In the genomic region with DNA sequence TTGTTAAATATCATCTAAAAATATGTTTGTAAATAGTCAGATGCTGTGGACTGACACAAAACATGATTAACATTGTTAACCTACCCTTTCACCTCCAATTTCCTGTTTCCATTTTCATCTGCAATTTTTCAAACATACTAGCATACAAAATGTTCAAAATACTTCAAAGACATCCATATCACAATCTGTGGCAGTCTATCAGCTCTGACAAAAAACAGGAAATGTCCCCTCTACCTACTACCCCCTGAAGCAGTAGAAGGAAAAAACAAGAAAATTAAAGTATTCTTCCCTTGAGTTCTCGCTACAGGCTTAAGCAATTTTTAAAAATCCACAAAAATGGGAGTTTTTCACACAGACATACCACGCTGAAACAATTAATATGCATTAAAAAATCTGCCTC, we compare ENCODE assay signal across 16 cellular contexts.
A peak's percentile ranks its signal among the peaks of the same experiment; 100 is the strongest.
DNase-seq lines count a peak whose midpoint lies in the region; ATAC-seq, FAIRE-seq and TF ChIP-seq lines count a peak whose summit lies in the region.
"Had no signal": no experiment of that assay in that cellular context is flagged by ENCODE, and none has a peak within 500 bp of the region (broad histone marks: within the 10 kb centered on the region; RNA-seq: fewer than 3 reads in every experiment).

No MANE protein-coding gene starts in this region.

- CTCF ChIA-PET in A673 (lab: Charles Lee) = no interaction called here
- CTCF ChIA-PET in activated CD8-positive, alpha-beta T cell treated with anti-CD3 and anti-CD28 coated beads for 36 hours (lab: Charles Lee) = no interaction called here

- DNase-seq in A673 (ENCODE audit: low spot score) (peak; percentile 35), endodermal cell (no peak), H54 (ENCODE audit: insufficient read length, low spot score) (no peak), HCEC 1CT (no peak)
- peak in 2 of 3 donors; percentile 0 to 13 for DNase-seq in CD4-positive, CD25-positive, alpha-beta regulatory T cell
- DNase-seq in activated CD8-positive, alpha-beta T cell treated with anti-CD3 and anti-CD28 coated beads for 36 hours = no peak
- DNase-seq in stimulated activated naive CD8-positive, alpha-beta T cell treated with anti-CD3 and anti-CD28 coated beads, Interleukin-15, amount 100 ng/mL, for 72 hours = no peak
- DNase-seq: BE2C, GF-D8, GOT3, NCI-H1092, NCI-H2081 treated with DMSO at 0.1 percent for 48 hours, NCI-H524 had no signal

- H3K4me3 Mint-ChIP-seq in CD4-positive, CD25-positive, alpha-beta regulatory T cell = peak overlapping the region in 3 of 4 donors; percentile 26 to 59 (median 50)
- no peak overlapping the region for H3K4me3 Mint-ChIP-seq in activated CD8-positive, alpha-beta T cell treated with anti-CD3 and anti-CD28 coated beads for 36 hours
- no peak overlapping the region for H3K4me3 Mint-ChIP-seq in endodermal cell
- peak overlapping the region in 1 of 2 donors; percentile 10 for H3K4me3 Mint-ChIP-seq in stimulated activated naive CD8-positive, alpha-beta T cell treated with anti-CD3 and anti-CD28 coated beads, Interleukin-15, amount 100 ng/mL, for 72 hours

- H3K4me3 ChIP-seq in A673 (ENCODE audit: low read depth, low read length, poor library complexity, severe bottlenecking) (no peak overlapping the region), endodermal cell (ENCODE audit: low read length) (no peak overlapping the region)
- peak overlapping the region; percentile 41 for H3K4me3 ChIP-seq in CD4-positive, CD25-positive, alpha-beta regulatory T cell (ENCODE audit: low read depth, low read length)
- H3K4me3 ChIP-seq: SJSA1 had no signal

- no peak for FAIRE-seq in H54 (lab: Jason Lieb, UNC)

- no peak for ATAC-seq in CD4-positive, CD25-positive, alpha-beta regulatory T cell (ENCODE audit: low read depth in 2 of 2)
- ATAC-seq in activated CD8-positive, alpha-beta T cell treated with anti-CD3 and anti-CD28 coated beads for 36 hours = no peak
- ATAC-seq in GM21447 (IDR thresholded peaks at IDR 0.05; ENCODE audit: unreplicated experiment) = no peak
- ATAC-seq in stimulated activated naive CD8-positive, alpha-beta T cell treated with anti-CD3 and anti-CD28 coated beads, Interleukin-15, amount 100 ng/mL, for 72 hours = no peak

- H3K27ac ChIP-seq in A673 (ENCODE audit: low read depth, low read length, poor library complexity, severe bottlenecking) (no peak overlapping the region), endodermal cell (ENCODE audit: low read depth, low read length) (no peak overlapping the region)
- no peak overlapping the region for H3K27ac ChIP-seq in CD4-positive, CD25-positive, alpha-beta regulatory T cell (ENCODE audit: insufficient read depth, low read length, poor library complexity, severe bottlenecking)
- H3K27ac ChIP-seq: KMS-11, SJSA1 had no signal

- 89% methylated on average over 2 of the region's 2 CpGs; no CpG with 5 or more reads in 1 of the 2 experiments for WGBS in endodermal cell (ENCODE audit: insufficient coverage in 1 of 2, insufficient read length in 1 of 2), 2 experiments

- H3K4me1 Mint-ChIP-seq in CD4-positive, CD25-positive, alpha-beta regulatory T cell = peaks cover 6 to 32% (median 23%) of the 10 kb centered on the region in 4 donors
- peaks cover 32% of the 10 kb centered on the region for H3K4me1 Mint-ChIP-seq in activated CD8-positive, alpha-beta T cell treated with anti-CD3 and anti-CD28 coated beads for 36 hours (ENCODE audit: low read depth)
- H3K4me1 Mint-ChIP-seq in endodermal cell = peaks cover 31% of the 10 kb centered on the region
- H3K4me1 Mint-ChIP-seq in stimulated activated naive CD8-positive, alpha-beta T cell treated with anti-CD3 and anti-CD28 coated beads, Interleukin-15, amount 100 ng/mL, for 72 hours = peaks cover 40% of the 10 kb centered on the region

- POLR2A ChIA-PET in A673 (lab: Charles Lee; ENCODE audit: low non-redundant PET) = no interaction called here
- POLR2A ChIA-PET in activated CD8-positive, alpha-beta T cell treated with anti-CD3 and anti-CD28 coated beads for 36 hours (lab: Charles Lee) = no interaction called here

- no peaks in the 10 kb centered on the region for H3K9me3 ChIP-seq in A673 (ENCODE audit: low read depth, low read length, poor library complexity, severe bottlenecking)
- no peaks in the 10 kb centered on the region for H3K9me3 ChIP-seq in CD4-positive, CD25-positive, alpha-beta regulatory T cell (ENCODE audit: control insufficient read depth in 2 of 2, low read length in 2 of 2)
- no peaks in the 10 kb centered on the region for H3K9me3 ChIP-seq in endodermal cell (ENCODE audit: control insufficient read depth, low read length)
- H3K9me3 ChIP-seq: BE2C, SJSA1 had no signal

- peaks cover 0 to 1% (median 0%) of the 10 kb centered on the region in 7 donors for H3K9me3 Mint-ChIP-seq in CD4-positive, CD25-positive, alpha-beta regulatory T cell
- no peaks in the 10 kb centered on the region for H3K9me3 Mint-ChIP-seq in activated CD8-positive, alpha-beta T cell treated with anti-CD3 and anti-CD28 coated beads for 36 hours
- H3K9me3 Mint-ChIP-seq in endodermal cell = no peaks in the 10 kb centered on the region
- no peaks in the 10 kb centered on the region for H3K9me3 Mint-ChIP-seq in stimulated activated naive CD8-positive, alpha-beta T cell treated with anti-CD3 and anti-CD28 coated beads, Interleukin-15, amount 100 ng/mL, for 72 hours

- H3K36me3 ChIP-seq in A673 (ENCODE audit: insufficient read depth, low read length, poor library complexity, severe bottlenecking) (peaks cover 17% of the 10 kb centered on the region), endodermal cell (ENCODE audit: control insufficient read depth, insufficient read depth, low read length) (peaks cover 12% of the 10 kb centered on the region)
- peaks cover 3% of the 10 kb centered on the region for H3K36me3 ChIP-seq in CD4-positive, CD25-positive, alpha-beta regulatory T cell (ENCODE audit: control insufficient read depth, insufficient read depth, low read length)
- H3K36me3 ChIP-seq: BE2C, SJSA1 had no signal

- intact Hi-C loops in A673 (cut with micrococcal nuclease; ENCODE audit: unreplicated experiment) = no loop called here
- intact Hi-C loops in activated CD8-positive, alpha-beta T cell treated with anti-CD3 and anti-CD28 coated beads for 36 hours (cut with micrococcal nuclease) = no loop called here

- H3K27ac Mint-ChIP-seq in CD4-positive, CD25-positive, alpha-beta regulatory T cell = peak overlapping the region; percentile 57 to 93 (median 59)
- H3K27ac Mint-ChIP-seq in activated CD8-positive, alpha-beta T cell treated with anti-CD3 and anti-CD28 coated beads for 36 hours = peak overlapping the region; percentile 52
- H3K27ac Mint-ChIP-seq in endodermal cell = peak overlapping the region; percentile 53
- H3K27ac Mint-ChIP-seq in stimulated activated naive CD8-positive, alpha-beta T cell treated with anti-CD3 and anti-CD28 coated beads, Interleukin-15, amount 100 ng/mL, for 72 hours = peak overlapping the region in 1 of 2 donors; percentile 33

- H3K9ac ChIP-seq in endodermal cell (ENCODE audit: extremely low read depth, low read length, poor library complexity, severe bottlenecking) = no peak overlapping the region
- H3K9ac ChIP-seq: KMS-11 had no signal

- peaks cover 13% of the 10 kb centered on the region for H3K36me3 Mint-ChIP-seq in CD4-positive, CD25-positive, alpha-beta regulatory T cell
- peaks cover 27% of the 10 kb centered on the region for H3K36me3 Mint-ChIP-seq in activated CD8-positive, alpha-beta T cell treated with anti-CD3 and anti-CD28 coated beads for 36 hours (ENCODE audit: low read depth)
- peaks cover 51% of the 10 kb centered on the region for H3K36me3 Mint-ChIP-seq in endodermal cell (ENCODE audit: low read depth)

- H3K27me3 Mint-ChIP-seq in CD4-positive, CD25-positive, alpha-beta regulatory T cell = no peaks in the 10 kb centered on the region
- H3K27me3 Mint-ChIP-seq in activated CD8-positive, alpha-beta T cell treated with anti-CD3 and anti-CD28 coated beads for 36 hours = no peaks in the 10 kb centered on the region
- H3K27me3 Mint-ChIP-seq in endodermal cell (ENCODE audit: insufficient read depth) = no peaks in the 10 kb centered on the region
- no peaks in the 10 kb centered on the region for H3K27me3 Mint-ChIP-seq in stimulated activated naive CD8-positive, alpha-beta T cell treated with anti-CD3 and anti-CD28 coated beads, Interleukin-15, amount 100 ng/mL, for 72 hours

- no peak for TF ChIP-seq POLR2A in H54 (IDR thresholded peaks at IDR 0.05; ENCODE audit: low read depth, low read length)

- no peaks in the 10 kb centered on the region for H3K27me3 ChIP-seq in A673 (replicated peaks; ENCODE audit: insufficient read depth, low read depth, low read length, poor library complexity)
- H3K27me3 ChIP-seq in CD4-positive, CD25-positive, alpha-beta regulatory T cell (ENCODE audit: control insufficient read depth, insufficient read depth, low read length) = no peaks in the 10 kb centered on the region
- no peaks in the 10 kb centered on the region for H3K27me3 ChIP-seq in endodermal cell (ENCODE audit: control insufficient read depth, insufficient read depth, low read length, poor library complexity, severe bottlenecking)
- H3K27me3 ChIP-seq: BE2C, SJSA1 had no signal

- TF ChIP-seq CTCF in A673 (conservative IDR thresholded peaks at IDR 0.05; ENCODE audit: low read depth, low read length) (no peak), endodermal cell (conservative IDR thresholded peaks at IDR 0.05) (no peak)
- TF ChIP-seq CTCF in activated CD8-positive, alpha-beta T cell treated with anti-CD3 and anti-CD28 coated beads for 36 hours (IDR thresholded peaks at IDR 0.05) = no peak

- BruUV-seq in A673 (replicated peaks; lab: Mats Ljungman, UMichigan) = no TSS peak

- peaks cover 30% of the 10 kb centered on the region for H3K4me1 ChIP-seq in A673 (ENCODE audit: insufficient read depth, low read length, poor library complexity, severe bottlenecking)
- peaks cover 14% of the 10 kb centered on the region for H3K4me1 ChIP-seq in CD4-positive, CD25-positive, alpha-beta regulatory T cell (ENCODE audit: control insufficient read depth, insufficient read depth, low read length, poor library complexity, severe bottlenecking)
- no peaks in the 10 kb centered on the region for H3K4me1 ChIP-seq in endodermal cell (ENCODE audit: control insufficient read depth, insufficient read depth, low read length)
- H3K4me1 ChIP-seq: BE2C, SJSA1 had no signal

Comparison
In these comparisons a context has a peak if more than half of its experiments do, and no peak if none do; other contexts are left out.
1. DNase-seq: peak in A673 (single experiment) and CD4-positive, CD25-positive, alpha-beta regulatory T cell (2 of 3); none in activated CD8-positive, alpha-beta T cell treated with anti-CD3 and anti-CD28 coated beads for 36 hours (single experiment), endodermal cell (single experiment), H54 (single experiment), HCEC 1CT (single experiment) and stimulated activated naive CD8-positive, alpha-beta T cell treated with anti-CD3 and anti-CD28 coated beads, Interleukin-15, amount 100 ng/mL, for 72 hours (0 of 2).
2. H3K4me3 Mint-ChIP-seq: peak in CD4-positive, CD25-positive, alpha-beta regulatory T cell (3 of 4); none in activated CD8-positive, alpha-beta T cell treated with anti-CD3 and anti-CD28 coated beads for 36 hours (single experiment) and endodermal cell (single experiment).